In the genomic region with DNA sequence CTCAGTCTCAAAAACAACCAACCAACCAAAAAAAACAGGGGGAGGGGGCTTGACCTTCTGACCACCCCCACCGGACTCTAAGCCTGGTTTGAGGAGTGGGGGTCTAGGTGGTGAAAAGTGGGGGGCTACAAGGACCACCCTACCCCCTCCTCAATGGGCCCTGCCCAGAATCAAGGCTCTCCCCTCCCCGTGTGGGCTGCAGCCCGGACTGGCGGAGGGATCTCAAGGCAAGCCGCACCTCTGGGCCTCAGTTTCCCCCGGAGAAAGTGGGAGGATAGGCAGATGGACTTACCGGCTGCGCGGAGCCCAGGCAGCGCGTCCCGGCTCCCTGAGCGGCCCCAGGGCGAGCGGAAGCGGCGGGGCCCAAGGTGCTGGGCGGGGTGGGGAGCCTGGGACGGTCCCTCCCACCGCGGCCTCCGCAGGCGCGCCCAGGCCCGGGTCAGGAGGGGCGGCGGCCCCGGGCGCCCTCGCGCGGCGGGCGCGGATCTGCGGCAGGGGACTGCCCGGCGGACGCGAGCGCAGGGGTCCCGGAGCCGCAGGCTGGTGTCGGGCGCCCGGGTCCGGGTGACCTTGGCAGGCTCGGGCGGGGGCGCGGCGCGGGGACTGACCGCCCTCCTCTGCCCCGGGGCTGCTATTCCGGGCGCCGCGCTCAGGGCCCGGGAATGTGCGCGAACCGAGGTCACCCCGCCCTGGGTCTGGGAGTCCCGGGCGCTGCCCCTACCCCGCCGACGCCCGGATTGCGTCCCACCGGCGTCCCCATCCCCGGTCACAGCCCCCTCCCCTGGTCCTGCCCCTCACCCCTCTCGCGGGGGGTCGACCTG, we compare ENCODE assay signal across 8 cellular contexts. TPM values are rescaled to one million over a fixed set of nuclear protein-coding genes. Genes with fewer than 3 reads are reported as not detected.
A peak's percentile ranks its signal among the peaks of the same experiment; 100 is the strongest.
DNase-seq lines count a peak whose midpoint lies in the region; ATAC-seq and TF ChIP-seq lines count a peak whose summit lies in the region.

Gene ADAMTSL5 (minus strand): TSS at position 349 of the 821 bp plus-strand sequence. CDS start 2,076 bp downstream, outside the sequence.

- H3K79me2 ChIP-seq in OCI-LY3 (ENCODE audit: low read length) = no peaks in the 10 kb centered on the region

- H3K27ac ChIP-seq in OCI-LY3 (ENCODE audit: low read length) (no peak within 1 kb of the TSS), gastroesophageal sphincter (peak within 1 kb of the TSS in 3 of 4 donors; percentile 74 to 82 (median 75))

- no peaks in the 10 kb centered on the region for H3K36me3 ChIP-seq in GM06990 (ENCODE audit: control insufficient read depth, insufficient read depth, low read length)
- no peaks in the 10 kb centered on the region for H3K36me3 ChIP-seq in OCI-LY3 (replicated peaks; ENCODE audit: low read depth, low read length)
- no peaks in the 10 kb centered on the region for H3K36me3 ChIP-seq in gastroesophageal sphincter

- H3K4me1 ChIP-seq in OCI-LY3 (ENCODE audit: low read length) (no peaks in the 10 kb centered on the region), gastroesophageal sphincter (peaks cover 0 to 48% (median 4%) of the 10 kb centered on the region in 3 donors)

- H3K4me3 ChIP-seq in GM06990 (replicated peaks; ENCODE audit: low read depth, low read length) (peak within 1 kb of the TSS; percentile 59), OCI-LY3 (ENCODE audit: low read length) (peak within 1 kb of the TSS; percentile 74), gastroesophageal sphincter (peak within 1 kb of the TSS; percentile 23 to 62)

- no peaks in the 10 kb centered on the region for H4K20me1 ChIP-seq in OCI-LY3 (ENCODE audit: insufficient read depth, low read length)

- H3K27ac Mint-ChIP-seq in activated T-helper 1 cell treated with anti-CD3 and anti-CD28 coated beads, Interleukin-12 subunit alpha, Interleukin-12 subunit beta, Interleukin-2, Interleukin-4 antibody, amounts not matched to agents 30 ng/mL and 10 ng/mL and 1 ng/mL, durations not matched to agents 14 hours and 24 hours and 36 hours = no peak within 1 kb of the TSS

- no peak within 1 kb of the TSS for H2AFZ ChIP-seq in OCI-LY3 (ENCODE audit: low read depth, low read length)

- H3K9me3 ChIP-seq in OCI-LY3 (ENCODE audit: insufficient read depth, low read length) (no peaks in the 10 kb centered on the region), gastroesophageal sphincter (no peaks in the 10 kb centered on the region)

- H3K27me3 ChIP-seq in GM06990 (replicated peaks; ENCODE audit: control insufficient read depth, insufficient read depth, low read length) (no peaks in the 10 kb centered on the region; the same call in 1 of the 2 replicates), OCI-LY3 (ENCODE audit: low read depth, low read length) (no peaks in the 10 kb centered on the region), gastroesophageal sphincter (peaks cover 71% of the 10 kb centered on the region)

- ATAC-seq in gastroesophageal sphincter (peak; percentile 79), sciatic nerve (peak; percentile 39), GM19397 (IDR thresholded peaks at IDR 0.05; ENCODE audit: unreplicated experiment) (no peak)

- DNase-seq in GM06990 (ENCODE audit: extremely low read depth, insufficient read length) (peak; percentile 73), sciatic nerve (ENCODE audit: low spot score) (no peak), NCI-H146 treated with DMSO at 0.1 percent for 48 hours (lab: John Stamatoyannopoulos, UW; ENCODE audit: unreplicated experiment) (no peak), DMS153 treated with DMSO at 0.1 percent for 48 hours (lab: John Stamatoyannopoulos, UW; ENCODE audit: unreplicated experiment) (no peak)
- DNase-seq in activated T-helper 1 cell treated with anti-CD3 and anti-CD28 coated beads, Interleukin-12 subunit alpha, Interleukin-12 subunit beta, Interleukin-2, Interleukin-4 antibody, amounts not matched to agents 30 ng/mL and 10 ng/mL and 1 ng/mL, durations not matched to agents 14 hours and 24 hours and 36 hours (ENCODE audit: low spot score) = peak; percentile 63

- TF ChIP-seq CTCF in GM06990 (IDR thresholded peaks at IDR 0.05; ENCODE audit: insufficient read depth, low read length, poor library complexity, severe bottlenecking) (no peak), OCI-LY3 (IDR thresholded peaks at IDR 0.05; ENCODE audit: low read depth, low read length) (no peak), gastroesophageal sphincter (IDR thresholded peaks at IDR 0.05) (peak in 1 of 4 experiments; percentile 8)

- peak within 1 kb of the TSS; percentile 23; the same call in 1 of the 2 replicates for H3K9ac ChIP-seq in OCI-LY3 (ENCODE audit: low read length)

- intact Hi-C loops in activated T-helper 1 cell treated with anti-CD3 and anti-CD28 coated beads, Interleukin-12 subunit alpha, Interleukin-12 subunit beta, Interleukin-2, Interleukin-4 antibody, amounts not matched to agents 30 ng/mL and 10 ng/mL and 1 ng/mL, durations not matched to agents 14 hours and 24 hours and 36 hours (cut with micrococcal nuclease) = loop anchor here (1.0 to 5.0 kb wide), 4 partner anchors 23 to 236 kb away; partner anchors contain the start of genes C19orf25, FAM174C and PCSK4
- intact Hi-C loops in sciatic nerve (cut with DNase I) = no loop called here

- peak in 1 of 2 donors; percentile 25 for TF ChIP-seq POLR2A in gastroesophageal sphincter (IDR thresholded peaks at IDR 0.05)

- peaks cover under 1% of the 10 kb centered on the region for H3K4me1 Mint-ChIP-seq in activated T-helper 1 cell treated with anti-CD3 and anti-CD28 coated beads, Interleukin-12 subunit alpha, Interleukin-12 subunit beta, Interleukin-2, Interleukin-4 antibody, amounts not matched to agents 30 ng/mL and 10 ng/mL and 1 ng/mL, durations not matched to agents 14 hours and 24 hours and 36 hours (ENCODE audit: low read depth)

- no peaks in the 10 kb centered on the region for H3K9me3 Mint-ChIP-seq in activated T-helper 1 cell treated with anti-CD3 and anti-CD28 coated beads, Interleukin-12 subunit alpha, Interleukin-12 subunit beta, Interleukin-2, Interleukin-4 antibody, amounts not matched to agents 30 ng/mL and 10 ng/mL and 1 ng/mL, durations not matched to agents 14 hours and 24 hours and 36 hours

- H3K27me3 Mint-ChIP-seq in activated T-helper 1 cell treated with anti-CD3 and anti-CD28 coated beads, Interleukin-12 subunit alpha, Interleukin-12 subunit beta, Interleukin-2, Interleukin-4 antibody, amounts not matched to agents 30 ng/mL and 10 ng/mL and 1 ng/mL, durations not matched to agents 14 hours and 24 hours and 36 hours (ENCODE audit: insufficient read depth) = peaks cover 12% of the 10 kb centered on the region

- TF ChIP-seq EP300 in gastroesophageal sphincter (IDR thresholded peaks at IDR 0.05) = no peak

- peak within 1 kb of the TSS; percentile 47 for H3K4me2 ChIP-seq in OCI-LY3 (ENCODE audit: low read length)

- WGBS in gastroesophageal sphincter (ENCODE audit: low coverage in 1 of 2), 2 donors = no CpG with 5 or more reads among the region's 77 CpGs

- peaks cover 2% of the 10 kb centered on the region for H3K36me3 Mint-ChIP-seq in activated T-helper 1 cell treated with anti-CD3 and anti-CD28 coated beads, Interleukin-12 subunit alpha, Interleukin-12 subunit beta, Interleukin-2, Interleukin-4 antibody, amounts not matched to agents 30 ng/mL and 10 ng/mL and 1 ng/mL, durations not matched to agents 14 hours and 24 hours and 36 hours (ENCODE audit: low read depth)

- peak within 1 kb of the TSS; percentile 71 for H3K4me3 Mint-ChIP-seq in activated T-helper 1 cell treated with anti-CD3 and anti-CD28 coated beads, Interleukin-12 subunit alpha, Interleukin-12 subunit beta, Interleukin-2, Interleukin-4 antibody, amounts not matched to agents 30 ng/mL and 10 ng/mL and 1 ng/mL, durations not matched to agents 14 hours and 24 hours and 36 hours

RNA-seq across cellular contexts. Expression of gene ADAMTSL5, which starts in this region (rescaled TPM):
- 3.6 and 7.0 TPM in 2 replicates for total RNA-seq in activated T-helper 1 cell treated with anti-CD3 and anti-CD28 coated beads, Interleukin-12 subunit alpha, Interleukin-12 subunit beta, Interleukin-2, Interleukin-4 antibody, amounts not matched to agents 30 ng/mL and 10 ng/mL and 1 ng/mL, durations not matched to agents 14 hours and 24 hours and 36 hours
- total RNA-seq in gastroesophageal sphincter = 1 to 10 TPM; 1.3 to 9.7 (median 3.6) TPM
- total RNA-seq in sciatic nerve = 48.3 TPM

Comparison
In these comparisons a context has a peak if more than half of its experiments do, and no peak if none do; other contexts are left out.
1. DNase-seq: peak in GM06990 (single experiment) and activated T-helper 1 cell treated with anti-CD3 and anti-CD28 coated beads, Interleukin-12 subunit alpha, Interleukin-12 subunit beta, Interleukin-2, Interleukin-4 antibody, amounts not matched to agents 30 ng/mL and 10 ng/mL and 1 ng/mL, durations not matched to agents 14 hours and 24 hours and 36 hours (single experiment); none in sciatic nerve (single experiment), NCI-H146 treated with DMSO at 0.1 percent for 48 hours (single experiment) and DMS153 treated with DMSO at 0.1 percent for 48 hours (single experiment).
2. Peak in every context shown above with its lines, with median percentiles within 50 percentile points of each other: H3K4me3 ChIP-seq.